ENCODE assay signal across 10 cellular contexts in the genomic region with DNA sequence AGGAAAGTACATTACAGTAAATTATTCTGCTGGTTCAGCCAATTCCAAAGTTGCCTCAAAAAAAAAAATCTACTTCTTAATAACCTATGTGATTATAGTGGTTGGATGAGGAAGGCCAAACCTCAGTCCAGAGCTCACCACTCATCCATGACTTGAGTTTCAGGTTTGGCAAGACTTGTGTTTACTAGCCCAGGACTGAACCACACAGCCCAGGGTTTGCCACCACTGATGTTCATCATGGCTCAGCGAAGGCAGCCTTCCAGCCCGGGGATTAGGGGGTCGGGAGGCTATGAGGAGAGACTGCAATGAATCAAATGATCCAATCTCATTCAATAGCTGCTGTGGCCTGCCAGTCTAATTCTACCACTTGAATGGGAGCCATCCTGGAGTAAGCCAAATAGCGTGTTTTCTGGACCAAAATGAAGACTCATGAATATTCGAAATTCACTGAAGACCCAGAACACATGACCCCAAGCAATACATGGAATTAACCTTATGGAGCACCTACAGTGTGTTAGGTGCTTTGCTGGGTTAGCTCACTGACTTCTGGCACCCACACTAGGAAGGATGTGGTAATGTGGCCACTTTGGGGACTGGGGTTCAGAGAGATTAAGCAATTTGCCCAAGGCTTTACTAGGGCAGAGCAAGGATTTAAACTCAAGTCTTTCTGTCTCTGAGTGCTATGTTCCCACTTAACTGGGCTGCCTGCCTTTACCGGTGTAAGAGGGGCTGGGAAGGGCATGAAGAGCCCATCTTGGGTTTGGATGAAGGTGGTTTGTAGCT.
A peak's percentile ranks its signal among the peaks of the same experiment; 100 is the strongest.
DNase-seq lines count a peak whose midpoint lies in the region; ATAC-seq and FAIRE-seq lines count a peak whose summit lies in the region.
"Had no signal": no experiment of that assay in that cellular context is flagged by ENCODE, and none has a peak within 500 bp of the region (broad histone marks: within the 10 kb centered on the region; RNA-seq: fewer than 3 reads in every experiment).

No MANE protein-coding gene starts in this region.

- no peak overlapping the region for H3K27ac Mint-ChIP-seq in activated CD4-positive, alpha-beta memory T cell treated with anti-CD3 and anti-CD28 coated beads, Interleukin-2, amount 10 ng/mL, durations not matched to agents 7 days and 5 days

- DNase-seq in DMS53 (lab: John Stamatoyannopoulos, UW): peak; percentile 77
- DNase-seq in GM18507 (ENCODE audit: extremely low spot score, insufficient read length, low read depth): no peak
- peak; percentile 59 for DNase-seq in activated CD4-positive, alpha-beta memory T cell treated with anti-CD3 and anti-CD28 coated beads, Interleukin-2, amount 10 ng/mL, durations not matched to agents 7 days and 5 days
- peak; percentile 66 for DNase-seq in kidney tubule cell (ENCODE audit: low spot score)
- no peak for DNase-seq in NCI-H1930 (lab: John Stamatoyannopoulos, UW)
- DNase-seq in inferior parietal cortex (ENCODE audit: extremely low spot score): no peak
- DNase-seq: psoas muscle; SK-N-SH; stimulated activated CD4-positive, alpha-beta T cell treated with anti-CD3 and anti-CD28 coated beads, Interleukin-4, amount 100 ng/mL, for 4 hours had no signal

- CTCF ChIA-PET in activated CD4-positive, alpha-beta memory T cell treated with anti-CD3 and anti-CD28 coated beads, Interleukin-2, amount 10 ng/mL, durations not matched to agents 7 days and 5 days (lab: Charles Lee): no interaction called here

- peaks cover 30% of the 10 kb centered on the region for H3K4me1 Mint-ChIP-seq in activated CD4-positive, alpha-beta memory T cell treated with anti-CD3 and anti-CD28 coated beads, Interleukin-2, amount 10 ng/mL, durations not matched to agents 7 days and 5 days

- H3K4me3 Mint-ChIP-seq in activated CD4-positive, alpha-beta memory T cell treated with anti-CD3 and anti-CD28 coated beads, Interleukin-2, amount 10 ng/mL, durations not matched to agents 7 days and 5 days: no peak overlapping the region

- POLR2A ChIA-PET in activated CD4-positive, alpha-beta memory T cell treated with anti-CD3 and anti-CD28 coated beads, Interleukin-2, amount 10 ng/mL, durations not matched to agents 7 days and 5 days (lab: Charles Lee): no interaction called here

- ATAC-seq in GM19023 (IDR thresholded peaks at IDR 0.05; ENCODE audit: unreplicated experiment): no peak
- ATAC-seq: psoas muscle had no signal

- peaks cover 4% of the 10 kb centered on the region for H3K9me3 Mint-ChIP-seq in activated CD4-positive, alpha-beta memory T cell treated with anti-CD3 and anti-CD28 coated beads, Interleukin-2, amount 10 ng/mL, durations not matched to agents 7 days and 5 days

- peak; percentile 52 for FAIRE-seq in GM18507 (lab: Jason Lieb, UNC)

- H3K36me3 Mint-ChIP-seq in activated CD4-positive, alpha-beta memory T cell treated with anti-CD3 and anti-CD28 coated beads, Interleukin-2, amount 10 ng/mL, durations not matched to agents 7 days and 5 days (ENCODE audit: low read depth): no peaks in the 10 kb centered on the region

- no peaks in the 10 kb centered on the region for H3K27me3 Mint-ChIP-seq in activated CD4-positive, alpha-beta memory T cell treated with anti-CD3 and anti-CD28 coated beads, Interleukin-2, amount 10 ng/mL, durations not matched to agents 7 days and 5 days

Comparison
In these comparisons a context has a peak if more than half of its experiments do, and no peak if none do; other contexts are left out.
1. DNase-seq: peak in DMS53 (single experiment), activated CD4-positive, alpha-beta memory T cell treated with anti-CD3 and anti-CD28 coated beads, Interleukin-2, amount 10 ng/mL, durations not matched to agents 7 days and 5 days (single experiment) and kidney tubule cell (single experiment); none in GM18507 (single experiment), NCI-H1930 (0 of 2) and inferior parietal cortex (single experiment).